Comparison of ENCODE assay signal across 30 cellular contexts in the genomic region with DNA sequence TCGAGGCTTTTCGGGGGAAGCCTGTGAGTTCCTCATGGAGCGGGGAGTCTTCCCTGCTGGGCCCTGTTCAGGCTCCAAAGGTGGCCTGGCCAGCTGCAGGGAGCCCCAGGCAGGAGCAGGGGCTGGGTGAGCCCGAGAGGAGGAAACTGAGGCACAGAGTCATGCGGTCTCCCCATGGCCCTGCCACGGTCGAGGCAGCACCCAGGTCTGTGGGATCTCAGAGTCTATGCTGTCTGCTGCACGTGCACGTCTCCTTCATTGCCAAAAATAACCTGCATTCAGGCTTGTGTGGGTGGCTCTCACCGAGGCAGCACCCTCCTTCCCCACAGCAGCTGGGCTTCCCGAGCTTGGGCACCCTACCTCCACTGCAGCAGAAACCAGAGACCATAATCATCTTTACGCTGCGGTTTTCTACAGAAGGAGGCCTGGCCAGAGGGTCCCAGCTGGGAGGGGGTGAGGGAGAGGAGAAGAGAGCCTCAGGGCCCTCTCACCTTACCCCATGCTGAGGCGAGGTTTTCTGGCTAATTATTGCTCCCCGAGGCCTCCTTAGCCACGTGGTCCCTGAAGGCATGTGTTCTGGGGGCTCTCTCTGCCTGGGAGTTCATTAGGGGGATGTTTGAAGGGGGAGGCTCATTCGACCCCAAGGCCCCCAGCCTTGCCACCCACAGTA.
"Had no signal": no experiment of that assay in that cellular context is flagged by ENCODE, and none has a peak within 500 bp of the region (broad histone marks: within the 10 kb centered on the region; RNA-seq: fewer than 3 reads in every experiment).

No MANE protein-coding gene starts in this region.

- H3K36me3 ChIP-seq: adrenal gland, esophagus squamous epithelium, heart right ventricle, left lung, neutrophil, ovary, suprapubic skin, tibial artery had no signal

- H3K4me3 ChIP-seq: adrenal gland, body of pancreas, esophagus squamous epithelium, heart right ventricle, left lung, lung, ovary, smooth muscle cell, suprapubic skin, tibial artery had no signal

- H3K27ac Mint-ChIP-seq: activated naive CD4-positive, alpha-beta T cell treated with anti-CD3 and anti-CD28 coated beads for 36 hours; activated naive CD8-positive, alpha-beta T cell treated with anti-CD3 and anti-CD28 coated beads for 36 hours; activated T-helper 1 cell treated with anti-CD3 and anti-CD28 coated beads, Interleukin-12 subunit alpha, Interleukin-12 subunit beta, Interleukin-2, Interleukin-4 antibody, amounts not matched to agents 30 ng/mL and 10 ng/mL and 1 ng/mL, durations not matched to agents 14 hours and 24 hours and 36 hours; nephron; progenitor cell of endocrine pancreas; stimulated activated memory B cell treated with anti-CD40 and anti-IgM and Interleukin-4, amounts not matched to agents 10 μg/mL and 1 μg/mL and 100 μg/mL, for 72 hours; T-cell had no signal

- DNase-seq: activated CD4-positive, alpha-beta T cell treated with anti-CD3 and anti-CD28 coated beads for 4 hours; activated CD4-positive, alpha-beta T cell treated with anti-CD3 and anti-CD28 coated beads, Interleukin-2, amount 50 U/mL, for 4 hours; activated effector memory CD4-positive, alpha-beta T cell treated with anti-CD3 and anti-CD28 coated beads, Interleukin-2, amount 50 U/mL, for 16 hours; activated naive CD4-positive, alpha-beta T cell treated with anti-CD3 and anti-CD28 coated beads for 36 hours; activated naive CD8-positive, alpha-beta T cell treated with anti-CD3 and anti-CD28 coated beads for 36 hours; activated T-cell treated with anti-CD3 and anti-CD28 coated beads for 4 hours; adrenal gland; body of pancreas; cerebellar nuclear complex; cortex of kidney; esophagus squamous epithelium; foreskin melanocyte; heart right ventricle; mesendoderm; ovary; retina; stimulated activated CD4-positive, alpha-beta T cell treated with anti-CD3 and anti-CD28 coated beads, Interleukin-1b, Interleukin-23, amount 100 ng/mL, for 48 hours; stimulated activated CD4-positive, alpha-beta T cell treated with anti-CD3 and anti-CD28 coated beads, Interleukin-4, amount 100 ng/mL, for 4 hours; stimulated activated CD8-positive, alpha-beta memory T cell treated with anti-CD3 and anti-CD28 coated beads, Interleukin-4, amount 100 ng/mL, for 48 hours; T-cell; tibial artery had no signal

- H3K27me3 ChIP-seq: body of pancreas, ovary had no signal

- H3K9me3 ChIP-seq: adrenal gland, body of pancreas, esophagus squamous epithelium, left lung, neutrophil, suprapubic skin, tibial artery had no signal

- H3K4me3 Mint-ChIP-seq: activated naive CD4-positive, alpha-beta T cell treated with anti-CD3 and anti-CD28 coated beads for 36 hours; activated naive CD8-positive, alpha-beta T cell treated with anti-CD3 and anti-CD28 coated beads for 36 hours; activated T-helper 1 cell treated with anti-CD3 and anti-CD28 coated beads, Interleukin-12 subunit alpha, Interleukin-12 subunit beta, Interleukin-2, Interleukin-4 antibody, amounts not matched to agents 30 ng/mL and 10 ng/mL and 1 ng/mL, durations not matched to agents 14 hours and 24 hours and 36 hours; nephron; stimulated activated memory B cell treated with anti-CD40 and anti-IgM and Interleukin-4, amounts not matched to agents 10 μg/mL and 1 μg/mL and 100 μg/mL, for 72 hours; T-cell had no signal

- ATAC-seq: body of pancreas; left lung; stimulated activated memory B cell treated with anti-CD40 and anti-IgM and Interleukin-4, amounts not matched to agents 10 μg/mL and 1 μg/mL and 100 μg/mL, for 72 hours; T-cell had no signal

- H3K4me1 Mint-ChIP-seq: activated naive CD8-positive, alpha-beta T cell treated with anti-CD3 and anti-CD28 coated beads for 36 hours; nephron; stimulated activated memory B cell treated with anti-CD40 and anti-IgM and Interleukin-4, amounts not matched to agents 10 μg/mL and 1 μg/mL and 100 μg/mL, for 72 hours; T-cell had no signal

- H3K4me1 ChIP-seq: adrenal gland, body of pancreas, esophagus squamous epithelium, heart right ventricle, left lung, suprapubic skin, tibial artery had no signal

- H3K27ac ChIP-seq: adrenal gland, body of pancreas, esophagus squamous epithelium, heart right ventricle, left lung, neutrophil, ovary, suprapubic skin, tibial artery had no signal

- H3K36me3 Mint-ChIP-seq: activated naive CD8-positive, alpha-beta T cell treated with anti-CD3 and anti-CD28 coated beads for 36 hours; stimulated activated memory B cell treated with anti-CD40 and anti-IgM and Interleukin-4, amounts not matched to agents 10 μg/mL and 1 μg/mL and 100 μg/mL, for 72 hours; T-cell had no signal
